Comparison of ENCODE assay signal across 1 cellular context in genomic region chr7:19519443-19519977, GRCh38.
TF ChIP-seq lines count a peak whose summit lies in the region.

No MANE protein-coding gene starts in this region.

TF ChIP-seq in HEK293, 187 proteins besides CTCF, POLR2A, EP300 and RAD21 (continued from another document and continues in another):
- no peak for TF ChIP-seq ZNF280D (tag by site-specific recombination; IDR thresholded peaks at IDR 0.05)
- TF ChIP-seq BCL6B (tag by site-specific recombination; IDR thresholded peaks at IDR 0.05), result 0 out of 2 replicates have a peak, but pooled peaks have one; percentile 13
- no peak for TF ChIP-seq HOXA7 (CRISPR knock-in tag; IDR thresholded peaks at IDR 0.05; ENCODE audit: borderline replicate concordance)
- TF ChIP-seq ZNF518A (tag by site-specific recombination; conservative IDR thresholded peaks at IDR 0.05; ENCODE audit: low read depth), result 0 out of 2 replicates have a peak, but pooled peaks have one; percentile 43
- no peak for TF ChIP-seq ZNF26 (tag by site-specific recombination; IDR thresholded peaks at IDR 0.05)
- TF ChIP-seq ZNF548 (tag by site-specific recombination; IDR thresholded peaks at IDR 0.05), result no peak
- TF ChIP-seq ZNF501 (tag by site-specific recombination; IDR thresholded peaks at IDR 0.05), result peak; percentile 74
- peak; percentile 86 for TF ChIP-seq ZNF558 (tag by site-specific recombination; IDR thresholded peaks at IDR 0.05)
- TF ChIP-seq GLIS1 (tag by site-specific recombination; IDR thresholded peaks at IDR 0.05), result peak; percentile 30; the same call in 1 of the 2 replicates
- TF ChIP-seq MYNN (tag by site-specific recombination; IDR thresholded peaks at IDR 0.05; ENCODE audit: borderline replicate concordance), result no peak
- no peak for TF ChIP-seq ZNF426 (tag by site-specific recombination; IDR thresholded peaks at IDR 0.05)
- peak; percentile 92 for TF ChIP-seq BCL11A (tag by site-specific recombination; IDR thresholded peaks at IDR 0.05; ENCODE audit: low read depth)
- no peak for TF ChIP-seq ZNF670 (tag by site-specific recombination; IDR thresholded peaks at IDR 0.05; ENCODE audit: low read depth)
- TF ChIP-seq ZFP37 (tag by site-specific recombination; IDR thresholded peaks at IDR 0.05), result peak; percentile 74; the same call in 1 of the 2 replicates
- TF ChIP-seq KLF8 (tag by site-specific recombination; IDR thresholded peaks at IDR 0.05), result peak; percentile 37
- no peak for TF ChIP-seq ZNF785 (tag by site-specific recombination; IDR thresholded peaks at IDR 0.05)
- no peak for TF ChIP-seq ZNF133 (tag by site-specific recombination; IDR thresholded peaks at IDR 0.05)
- TF ChIP-seq ZNF146 (tag by site-specific recombination; IDR thresholded peaks at IDR 0.05), result no peak
- peak; percentile 55 for TF ChIP-seq PRDM6 (tag by site-specific recombination; IDR thresholded peaks at IDR 0.05)
- TF ChIP-seq PBX3 (CRISPR knock-in tag; IDR thresholded peaks at IDR 0.05), result no peak
- TF ChIP-seq SETDB1 (IDR thresholded peaks at IDR 0.05; ENCODE audit: insufficient read length, low read length), result no peak
- TF ChIP-seq ZNF24 (tag by site-specific recombination; IDR thresholded peaks at IDR 0.05), result peak; percentile 85
- peak; percentile 59; the same call in 1 of the 2 replicates for TF ChIP-seq ZNF639 (tag by site-specific recombination; IDR thresholded peaks at IDR 0.05)
- TF ChIP-seq ZNF302 (tag by site-specific recombination; IDR thresholded peaks at IDR 0.05; ENCODE audit: low read depth), result no peak
- TF ChIP-seq ZNF280C (tag by site-specific recombination; IDR thresholded peaks at IDR 0.05), result no peak
- 0 out of 2 replicates have a peak, but pooled peaks have one; percentile 40 for TF ChIP-seq ZNF2 (tag by site-specific recombination; IDR thresholded peaks at IDR 0.05)
- no peak for TF ChIP-seq ZBTB20 (tag by site-specific recombination; IDR thresholded peaks at IDR 0.05)
- peak; percentile 56; the same call in 1 of the 2 replicates for TF ChIP-seq ZNF18 (tag by site-specific recombination; IDR thresholded peaks at IDR 0.05)
- TF ChIP-seq ZNF248 (tag by site-specific recombination; IDR thresholded peaks at IDR 0.05), result no peak
- TF ChIP-seq ZFP41 (tag by site-specific recombination; IDR thresholded peaks at IDR 0.05; ENCODE audit: borderline replicate concordance), result no peak
- TF ChIP-seq YY2 (tag by site-specific recombination; IDR thresholded peaks at IDR 0.05), result no peak
- no peak; the same call in 1 of the 2 replicates for TF ChIP-seq ZNF692 (tag by site-specific recombination; IDR thresholded peaks at IDR 0.05)
- peak; percentile 71; the same call in 1 of the 2 replicates for TF ChIP-seq ZNF394 (tag by site-specific recombination; IDR thresholded peaks at IDR 0.05; ENCODE audit: borderline replicate concordance)
- TF ChIP-seq GLI2 (tag by site-specific recombination; IDR thresholded peaks at IDR 0.05; ENCODE audit: borderline replicate concordance, low read depth), result peak; percentile 75; the same call in 1 of the 2 replicates
- TF ChIP-seq MZF1 (tag by site-specific recombination; IDR thresholded peaks at IDR 0.05; ENCODE audit: borderline replicate concordance), result 0 out of 2 replicates have a peak, but pooled peaks have one; percentile 11
- TF ChIP-seq ZNF561 (tag by site-specific recombination; IDR thresholded peaks at IDR 0.05; ENCODE audit: borderline replicate concordance), result no peak; the same call in 1 of the 2 replicates
- no peak for TF ChIP-seq ZNF510 (tag by site-specific recombination; IDR thresholded peaks at IDR 0.05; ENCODE audit: insufficient replicate concordance)
